In genomic region chr17:40447148-40447644, GRCh38 we compare ENCODE assay signal across 12 cellular contexts. TPM values are rescaled to one million over a fixed set of nuclear protein-coding genes. Genes with fewer than 3 reads are reported as not detected.
DNase-seq lines count a peak whose midpoint lies in the region; ATAC-seq and TF ChIP-seq lines count a peak whose summit lies in the region.
"Had no signal": no experiment of that assay in that cellular context is flagged by ENCODE, and none has a peak within 500 bp of the region (broad histone marks: within the 10 kb centered on the region; RNA-seq: fewer than 3 reads in every experiment).

No MANE protein-coding gene starts in this region.

- ATAC-seq in sciatic nerve (peak; percentile 53), GM21717 (IDR thresholded peaks at IDR 0.05; ENCODE audit: unreplicated experiment) (no peak)

- intact Hi-C loops in left ventricle myocardium inferior (cut with micrococcal nuclease): loop anchor here (10.0 kb wide), 1 partner anchor 88 kb away; no protein-coding TSS in a partner anchor
- intact Hi-C loops in sciatic nerve (cut with DNase I): loop anchor here (5.0 kb wide), 1 partner anchor 1990 kb away; no protein-coding TSS in a partner anchor

- peak overlapping the region; percentile 97 for H3K27ac ChIP-seq in left ventricle myocardium inferior (replicated peaks)
- no peak overlapping the region for H3K27ac ChIP-seq in effector memory CD4-positive, alpha-beta T cell (ENCODE audit: insufficient read depth, low read length, poor library complexity, severe bottlenecking)

- no peaks in the 10 kb centered on the region for H3K27me3 ChIP-seq in left ventricle myocardium inferior (ENCODE audit: low read depth)
- no peaks in the 10 kb centered on the region for H3K27me3 ChIP-seq in effector memory CD4-positive, alpha-beta T cell (replicated peaks; ENCODE audit: control insufficient read depth, insufficient read depth, low read length, poor library complexity, severe bottlenecking)

- no peaks in the 10 kb centered on the region for H3K9me3 ChIP-seq in left ventricle myocardium inferior (replicated peaks)
- H3K9me3 ChIP-seq in effector memory CD4-positive, alpha-beta T cell (ENCODE audit: control insufficient read depth, low read length): no peaks in the 10 kb centered on the region

- H3K4me1 ChIP-seq in left ventricle myocardium inferior: peaks cover 88% of the 10 kb centered on the region
- H3K4me1 ChIP-seq in effector memory CD4-positive, alpha-beta T cell (ENCODE audit: control insufficient read depth, insufficient read depth, low read length, poor library complexity, severe bottlenecking): peaks cover 21% of the 10 kb centered on the region

- TF ChIP-seq CTCF in AG10803 (conservative IDR thresholded peaks at IDR 0.05; ENCODE audit: low read length) (no peak), astrocyte of the spinal cord (IDR thresholded peaks at IDR 0.05; ENCODE audit: low read depth, low read length) (no peak), left ventricle myocardium inferior (IDR thresholded peaks at IDR 0.05; ENCODE audit: borderline replicate concordance) (no peak)

- no peak for DNase-seq in AG10803 (ENCODE audit: low read depth)
- no peak for DNase-seq in astrocyte of the spinal cord (ENCODE audit: low read depth, low spot score)
- no peak for DNase-seq in left ventricle myocardium inferior
- no peak for DNase-seq in sciatic nerve (ENCODE audit: low spot score)
- no peak for DNase-seq in effector memory CD4-positive, alpha-beta T cell
- no peak for DNase-seq in EL
- DNase-seq in hypothalamus (lab: John Stamatoyannopoulos, UW): no peak
- DNase-seq: activated T-cell treated with anti-CD3 and anti-CD28 coated beads, Interleukin-2, amount 50 U/mL, for 48 hours; H7; immature natural killer cell; RPMI8226 had no signal

- H3K36me3 ChIP-seq in left ventricle myocardium inferior: no peaks in the 10 kb centered on the region
- H3K36me3 ChIP-seq in effector memory CD4-positive, alpha-beta T cell (ENCODE audit: control insufficient read depth, insufficient read depth, low read length): no peaks in the 10 kb centered on the region

- in situ Hi-C loops in astrocyte of the spinal cord (cut with HindIII; ENCODE audit: low sequenced_read_pairs): no loop called here

- H3K4me3 ChIP-seq in AG10803 (ENCODE audit: low read length) (peak overlapping the region; percentile 99), astrocyte of the spinal cord (ENCODE audit: low read depth, low read length) (peak overlapping the region; percentile 25), left ventricle myocardium inferior (peak overlapping the region; percentile 90)
- no peak overlapping the region for H3K4me3 ChIP-seq in effector memory CD4-positive, alpha-beta T cell (ENCODE audit: insufficient read depth, low read depth, low read length, poor library complexity, severe bottlenecking)

RNA-seq across cellular contexts. Expression of gene IGFBP4, which starts 3.9 kb away (rescaled TPM):
- 130 TPM for total RNA-seq in left ventricle myocardium inferior
- 680 TPM for total RNA-seq in sciatic nerve

RNA-seq across cellular contexts. Expression of gene TOP2A, which starts 29.5 kb away (rescaled TPM):
- total RNA-seq in left ventricle myocardium inferior: 2.1 TPM
- total RNA-seq in sciatic nerve: 1.4 TPM

RNA-seq across cellular contexts. Expression of gene TNS4, which starts 54.2 kb away (rescaled TPM):
- total RNA-seq in left ventricle myocardium inferior: not detected
- total RNA-seq in sciatic nerve: 0.36 TPM
